9 cellular contexts compared by ENCODE assay signal in genomic region chr5:72246239-72246580, GRCh38.
DNase-seq lines count a peak whose midpoint lies in the region; ATAC-seq, FAIRE-seq and TF ChIP-seq lines count a peak whose summit lies in the region.
"Had no signal": no experiment of that assay in that cellular context is flagged by ENCODE, and none has a peak within 500 bp of the region (broad histone marks: within the 10 kb centered on the region; RNA-seq: fewer than 3 reads in every experiment).

No MANE protein-coding gene starts in this region.

- in situ Hi-C loops in gastrocnemius medialis (cut with MboI; ENCODE audit: low sequenced_read_pairs in 4 of 4): no loop called here

- H3K36me3 ChIP-seq in ascending aorta (no peaks in the 10 kb centered on the region), gastrocnemius medialis (no peaks in the 10 kb centered on the region)

- no peak overlapping the region for H3K4me3 ChIP-seq in AG09309 (ENCODE audit: control insufficient read depth, low read depth, low read length)
- H3K4me3 ChIP-seq in ascending aorta: no peak overlapping the region
- no peak overlapping the region for H3K4me3 ChIP-seq in gastrocnemius medialis

- peak; percentile 44 for FAIRE-seq in HTR-8/SVneo (lab: Jason Lieb, UNC)

- intact Hi-C loops in ascending aorta (cut with DNase I): loop anchor here (5.0 kb wide), 3 partner anchors 94 to 139 kb away; partner anchors contain the start of gene MAP1B
- intact Hi-C loops in gastrocnemius medialis (cut with DNase I; ENCODE audit: low total_unique reads): loop anchor here (10.0 kb wide), 1 partner anchor 111 kb away; no protein-coding TSS in a partner anchor

- TF ChIP-seq CTCF in AG09309 (IDR thresholded peaks at IDR 0.05; ENCODE audit: control insufficient read depth, insufficient read depth, low read depth, low read length, missing control alignments) (peak; percentile 47), ascending aorta (IDR thresholded peaks at IDR 0.05) (peak in 2 of 3 experiments; percentile 17 to 42), gastrocnemius medialis (IDR thresholded peaks at IDR 0.05 in 4 of 5, conservative IDR thresholded peaks at IDR 0.05 in 1 of 5) (no peak)

- H3K4me1 ChIP-seq in ascending aorta (peaks cover 30 to 52% of the 10 kb centered on the region in 2 donors), gastrocnemius medialis (peaks cover 26 to 35% of the 10 kb centered on the region in 2 donors)

- DNase-seq in AG09309 (ENCODE audit: low read depth) (no peak), HTR-8/SVneo (ENCODE audit: insufficient read length, low spot score) (no peak), ascending aorta (ENCODE audit: low spot score in 2 of 2) (no peak), medulla oblongata (ENCODE audit: extremely low spot score) (peak; percentile 41), left lobe of liver (ENCODE audit: low spot score) (no peak), gastrocnemius medialis (no peak), amygdala (lab: John Stamatoyannopoulos, UW) (no peak)
- DNase-seq: activated CD4-positive, alpha-beta T cell treated with anti-CD3 and anti-CD28 coated beads, Interleukin-2, amount 50 U/mL, for 4 hours had no signal

- no peak for TF ChIP-seq POLR2A in gastrocnemius medialis (IDR thresholded peaks at IDR 0.05)

- H3K9me3 ChIP-seq in ascending aorta: no peaks in the 10 kb centered on the region
- H3K9me3 ChIP-seq in gastrocnemius medialis: no peaks in the 10 kb centered on the region

- H3K27ac ChIP-seq in ascending aorta (peak overlapping the region; percentile 79 to 84), gastrocnemius medialis (peak overlapping the region in 2 of 4 donors; percentile 39 to 51)

- ATAC-seq in left lobe of liver (no peak), HG03378 (IDR thresholded peaks at IDR 0.05; ENCODE audit: unreplicated experiment) (no peak), gastrocnemius medialis (no peak)

- H3K27me3 ChIP-seq in ascending aorta (no peaks in the 10 kb centered on the region), gastrocnemius medialis (no peaks in the 10 kb centered on the region)

Comparison
In these comparisons a context has a peak if more than half of its experiments do, and no peak if none do; other contexts are left out.
1. CTCF ChIP-seq: peak in AG09309 (single experiment) and ascending aorta (2 of 3); none in gastrocnemius medialis (0 of 5).